In genomic region chr3:109336272-109336957, GRCh38 we compare ENCODE assay signal across 9 cellular contexts. TPM values are rescaled to one million over a fixed set of nuclear protein-coding genes. Genes with fewer than 3 reads are reported as not detected.
DNase-seq lines count a peak whose midpoint lies in the region; TF ChIP-seq lines count a peak whose summit lies in the region.
"Had no signal": no experiment of that assay in that cellular context is flagged by ENCODE, and none has a peak within 500 bp of the region (broad histone marks: within the 10 kb centered on the region; RNA-seq: fewer than 3 reads in every experiment).

No MANE protein-coding gene starts in this region.

- H3K9me3 ChIP-seq in mucosa of stomach (ENCODE audit: control insufficient read depth, low read length) (no peaks in the 10 kb centered on the region), tibial artery (no peaks in the 10 kb centered on the region)

- TF ChIP-seq CTCF in coronary artery (IDR thresholded peaks at IDR 0.05) (no peak), tibial artery (IDR thresholded peaks at IDR 0.05) (no peak), lower leg skin (IDR thresholded peaks at IDR 0.05) (no peak)

- DNase-seq in activated naive CD4-positive, alpha-beta T cell treated with anti-CD3 and anti-CD28 coated beads for 36 hours: peak; percentile 19
- no peak for DNase-seq in activated naive CD4-positive, alpha-beta T cell treated with anti-CD3 and anti-CD28 coated beads, Interleukin-2, amount 50 U/mL, for 16 hours
- DNase-seq in coronary artery (ENCODE audit: low spot score) (no peak), tibial artery (no peak), superior temporal gyrus (ENCODE audit: extremely low spot score) (no peak), lower leg skin (ENCODE audit: low spot score in 2 of 2) (no peak), NCI-H526 (lab: John Stamatoyannopoulos, UW) (no peak)

- H3K27me3 ChIP-seq in mucosa of stomach (ENCODE audit: control insufficient read depth, insufficient read depth, low read length) (no peaks in the 10 kb centered on the region), tibial artery (no peaks in the 10 kb centered on the region)

- no peak for TF ChIP-seq POLR2A in lower leg skin (IDR thresholded peaks at IDR 0.05)

- H3K9me3 Mint-ChIP-seq in activated naive CD4-positive, alpha-beta T cell treated with anti-CD3 and anti-CD28 coated beads for 36 hours: no peaks in the 10 kb centered on the region

- peak overlapping the region; percentile 46 for H3K4me3 Mint-ChIP-seq in activated naive CD4-positive, alpha-beta T cell treated with anti-CD3 and anti-CD28 coated beads for 36 hours

- CTCF ChIA-PET in activated naive CD4-positive, alpha-beta T cell treated with anti-CD3 and anti-CD28 coated beads for 36 hours (lab: Charles Lee): no interaction called here

- H3K36me3 ChIP-seq in mucosa of stomach (ENCODE audit: control insufficient read depth, insufficient read depth, low read length) (no peaks in the 10 kb centered on the region), tibial artery (no peaks in the 10 kb centered on the region)

- 12 to 14% methylated on average over 18 of the region's 18 CpGs for WGBS in lower leg skin, 2 donors

- H3K27ac Mint-ChIP-seq in activated naive CD4-positive, alpha-beta T cell treated with anti-CD3 and anti-CD28 coated beads for 36 hours: no peak overlapping the region

- intact Hi-C loops in activated naive CD4-positive, alpha-beta T cell treated with anti-CD3 and anti-CD28 coated beads for 36 hours (cut with micrococcal nuclease): no loop called here
- intact Hi-C loops in tibial artery (cut with DNase I; ENCODE audit: low total_unique reads) (no loop called here), lower leg skin (cut with DNase I; ENCODE audit: low total_unique reads) (no loop called here)

- H3K9ac ChIP-seq in mucosa of stomach (ENCODE audit: low read length): peak overlapping the region; percentile 34

- no peaks in the 10 kb centered on the region for H3K4me1 ChIP-seq in mucosa of stomach (ENCODE audit: control insufficient read depth, insufficient read depth, low read length)
- H3K4me1 ChIP-seq in tibial artery: peaks cover 0 to 8% (median 0%) of the 10 kb centered on the region in 4 donors

- peaks cover 24% of the 10 kb centered on the region for H3K27me3 Mint-ChIP-seq in activated naive CD4-positive, alpha-beta T cell treated with anti-CD3 and anti-CD28 coated beads for 36 hours (ENCODE audit: low read depth)

- peaks cover 5% of the 10 kb centered on the region for H3K36me3 Mint-ChIP-seq in activated naive CD4-positive, alpha-beta T cell treated with anti-CD3 and anti-CD28 coated beads for 36 hours (ENCODE audit: low read depth)

- H3K4me3 ChIP-seq in coronary artery: peak overlapping the region; percentile 57
- H3K4me3 ChIP-seq in mucosa of stomach (ENCODE audit: low read length): peak overlapping the region; percentile 31
- peak overlapping the region; percentile 35 to 43 for H3K4me3 ChIP-seq in tibial artery
- no peak overlapping the region for H3K4me3 ChIP-seq in lower leg skin (ENCODE audit: low read depth, poor library complexity, severe bottlenecking)

- H3K27ac ChIP-seq in coronary artery (no peak overlapping the region), tibial artery (no peak overlapping the region)
- H3K27ac ChIP-seq: C4-2B had no signal

- peaks cover 12% of the 10 kb centered on the region for H3K4me1 Mint-ChIP-seq in activated naive CD4-positive, alpha-beta T cell treated with anti-CD3 and anti-CD28 coated beads for 36 hours (ENCODE audit: low read depth)

RNA-seq across cellular contexts. Expression of gene DPPA4, which starts 0.9 kb away (rescaled TPM):
- total RNA-seq in activated naive CD4-positive, alpha-beta T cell treated with anti-CD3 and anti-CD28 coated beads for 36 hours: under 1 TPM; 0.29 to 0.54 TPM
- total RNA-seq in lower leg skin: not detected

RNA-seq across cellular contexts. Expression of gene DPPA2, which starts 20.1 kb away (rescaled TPM):
- total RNA-seq in activated naive CD4-positive, alpha-beta T cell treated with anti-CD3 and anti-CD28 coated beads for 36 hours: not detected
- total RNA-seq in lower leg skin: not detected
